In the genomic region with DNA sequence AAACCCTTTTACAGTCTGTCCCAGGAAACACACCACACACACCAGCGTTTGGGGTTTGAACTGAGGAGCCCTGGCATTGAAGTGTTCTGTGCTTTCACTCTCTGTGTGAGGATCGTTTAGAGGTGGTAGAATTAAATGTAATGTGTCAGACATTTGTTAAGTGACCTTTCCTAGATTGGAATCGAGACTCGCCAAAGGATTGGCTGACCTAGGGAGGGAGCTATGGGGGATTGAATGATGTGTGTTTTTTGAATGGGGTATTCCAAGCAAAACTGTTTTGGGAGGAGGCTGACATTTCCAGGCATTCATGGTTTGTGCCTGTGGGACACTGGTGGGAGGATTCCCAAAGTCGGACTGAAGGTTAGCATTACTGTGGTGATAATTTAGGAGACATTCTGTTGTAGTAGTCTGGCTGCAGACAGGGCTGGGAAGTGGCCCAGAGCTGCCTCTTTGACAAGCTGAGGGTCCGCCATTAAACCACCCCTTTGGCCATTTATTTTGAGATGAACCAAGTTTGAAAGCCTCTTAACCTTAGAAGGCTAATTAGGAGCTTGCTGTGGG, we compare ENCODE assay signal across 9 cellular contexts. TPM values are rescaled to one million over a fixed set of nuclear protein-coding genes. Genes with fewer than 3 reads are reported as not detected.
DNase-seq lines count a peak whose midpoint lies in the region; ATAC-seq and TF ChIP-seq lines count a peak whose summit lies in the region.
"Had no signal": no experiment of that assay in that cellular context is flagged by ENCODE, and none has a peak within 500 bp of the region (broad histone marks: within the 10 kb centered on the region; RNA-seq: fewer than 3 reads in every experiment).

No MANE protein-coding gene starts in this region.

- no peaks in the 10 kb centered on the region for H3K9me3 ChIP-seq in CD4-positive, alpha-beta memory T cell (ENCODE audit: control insufficient read depth in 1 of 2, low read length in 2 of 2)
- H3K9me3 ChIP-seq in fibroblast of lung (ENCODE audit: control insufficient read depth, insufficient read depth, low read depth, low read length) (no peaks in the 10 kb centered on the region), neuron (ENCODE audit: low read length) (no peaks in the 10 kb centered on the region)

- H3K27me3 ChIP-seq in CD4-positive, alpha-beta memory T cell (ENCODE audit: insufficient read depth, low read length) = no peaks in the 10 kb centered on the region
- H3K27me3 ChIP-seq in fibroblast of lung (ENCODE audit: control insufficient read depth, insufficient read depth, low read length) (no peaks in the 10 kb centered on the region), neuron (ENCODE audit: insufficient read depth, low read length) (no peaks in the 10 kb centered on the region)

- peaks cover 3 to 8% (median 6%) of the 10 kb centered on the region in 4 donors for H3K4me1 Mint-ChIP-seq in CD4-positive, alpha-beta memory T cell

- DNase-seq in CD4-positive, alpha-beta memory T cell = no peak
- DNase-seq in RKO (ENCODE audit: low spot score) (peak; percentile 32), fibroblast of lung (ENCODE audit: low read depth in 2 of 2) (peak; percentile 39 to 47), NCI-H510A treated with DMSO at 0.1 percent for 48 hours (lab: John Stamatoyannopoulos, UW) (no peak)
- DNase-seq in stimulated activated CD4-positive, alpha-beta T cell treated with anti-CD3 and anti-CD28 coated beads, Interleukin-4, amount 100 ng/mL, for 4 hours = no peak
- DNase-seq: erythroblast had no signal

- H3K36me3 ChIP-seq in CD4-positive, alpha-beta memory T cell (ENCODE audit: insufficient read depth, low read length) = no peaks in the 10 kb centered on the region
- H3K36me3 ChIP-seq in fibroblast of lung (ENCODE audit: control insufficient read depth, insufficient read depth, low read length) (no peaks in the 10 kb centered on the region), neuron (ENCODE audit: insufficient read depth, low read length) (no peaks in the 10 kb centered on the region)

- no peak overlapping the region for H3K27ac ChIP-seq in CD4-positive, alpha-beta memory T cell (ENCODE audit: low read depth, low read length)
- H3K27ac ChIP-seq in fibroblast of lung (ENCODE audit: insufficient read depth, low read length) = peak overlapping the region; percentile 80

- intact Hi-C loops in CD4-positive, alpha-beta memory T cell (cut with micrococcal nuclease) = no loop called here

- peaks cover 65% of the 10 kb centered on the region for H3K79me2 ChIP-seq in fibroblast of lung (ENCODE audit: control insufficient read depth, insufficient read depth, low read length)

- H4K20me1 ChIP-seq in fibroblast of lung (ENCODE audit: control insufficient read depth, extremely low read depth, insufficient read depth, low read length) = no peaks in the 10 kb centered on the region

- TF ChIP-seq CTCF in fibroblast of lung (conservative IDR thresholded peaks at IDR 0.05 in 1 of 2, IDR thresholded peaks at IDR 0.05 in 1 of 2; ENCODE audit: low read depth in 1 of 2, low read length in 2 of 2) = no peak

- peak overlapping the region; percentile 98 for H3K4me2 ChIP-seq in fibroblast of lung (ENCODE audit: extremely low read depth, insufficient read depth, low read length)

- no peak for ATAC-seq in GM19023 (IDR thresholded peaks at IDR 0.05; ENCODE audit: unreplicated experiment)
- ATAC-seq in GM18517 (IDR thresholded peaks at IDR 0.05; ENCODE audit: unreplicated experiment) = no peak

- H3K4me3 ChIP-seq in CD4-positive, alpha-beta memory T cell (ENCODE audit: low read length in 2 of 2) = no peak overlapping the region
- H3K4me3 ChIP-seq in fibroblast of lung (replicated peaks in 1 of 4; ENCODE audit: control extremely low read depth in 1 of 4, insufficient read depth in 1 of 4, low read depth in 3 of 4, low read length in 4 of 4) (peak overlapping the region; percentile 80 to 93 (median 84)), neuron (ENCODE audit: low read length) (peak overlapping the region; percentile 88)

- H3K4me3 Mint-ChIP-seq in CD4-positive, alpha-beta memory T cell = peak overlapping the region in 6 of 8 donors; percentile 0 to 82 (median 14)

- H3K4me1 ChIP-seq in CD4-positive, alpha-beta memory T cell (ENCODE audit: insufficient read depth, low read length) = peaks cover 9% of the 10 kb centered on the region
- H3K4me1 ChIP-seq in fibroblast of lung (ENCODE audit: control insufficient read depth, extremely low read depth, insufficient read depth, low read length) = peaks cover 23% of the 10 kb centered on the region
- H3K4me1 ChIP-seq in neuron (ENCODE audit: insufficient read depth, low read length) = peaks cover 16% of the 10 kb centered on the region

- H2AFZ ChIP-seq in fibroblast of lung (ENCODE audit: low read length) = no peak overlapping the region
- H2AFZ ChIP-seq in neuron (ENCODE audit: low read depth, low read length) = peak overlapping the region; percentile 92

- H3K36me3 Mint-ChIP-seq in CD4-positive, alpha-beta memory T cell = no peaks in the 10 kb centered on the region

- peaks cover 17 to 19% of the 10 kb centered on the region in 2 donors for H3K27me3 Mint-ChIP-seq in CD4-positive, alpha-beta memory T cell

- CTCF ChIA-PET in CD4-positive, alpha-beta memory T cell (lab: Charles Lee; ENCODE audit: partially characterized antibody) = no interaction called here

- H3K9ac ChIP-seq in fibroblast of lung (ENCODE audit: insufficient read depth, low read length) = peak overlapping the region; percentile 90

- peaks cover 0 to 8% (median 4%) of the 10 kb centered on the region in 8 donors for H3K9me3 Mint-ChIP-seq in CD4-positive, alpha-beta memory T cell

- POLR2A ChIA-PET in CD4-positive, alpha-beta memory T cell (lab: Charles Lee; ENCODE audit: partially characterized antibody) = interaction anchor here (1.2 kb wide), 1 partner anchor 185 kb away, joined by 3 read pairs; no protein-coding TSS in a partner anchor

- H3K27ac Mint-ChIP-seq in CD4-positive, alpha-beta memory T cell = no peak overlapping the region

RNA-seq across cellular contexts. Expression of gene MYO1B, which starts 1.7 kb away (rescaled TPM):
- under 1 TPM; 0.12 to 0.14 TPM for total RNA-seq in CD4-positive, alpha-beta memory T cell
- polyA plus RNA-seq in CD4-positive, alpha-beta memory T cell = under 1 TPM; 0.20 to 0.38 TPM
- total RNA-seq in fibroblast of lung = 113 and 151 TPM in 2 replicates
- 91.0 and 194 TPM in 2 replicates for polyA plus RNA-seq in fibroblast of lung
- polyA plus RNA-seq in fibroblast of lung (2012) = 62.6 and 130 TPM in 2 replicates
- polyA minus RNA-seq in fibroblast of lung (ENCODE audit: low replicate concordance) = 51.0 and 65.5 TPM in 2 replicates

Comparison
In these comparisons a context has a peak if more than half of its experiments do, and no peak if none do; other contexts are left out.
1. DNase-seq: peak in RKO (single experiment) and fibroblast of lung (2 of 2); none in CD4-positive, alpha-beta memory T cell (0 of 5), stimulated activated CD4-positive, alpha-beta T cell treated with anti-CD3 and anti-CD28 coated beads, Interleukin-4, amount 100 ng/mL, for 4 hours (0 of 2) and NCI-H510A treated with DMSO at 0.1 percent for 48 hours (single experiment).
2. H3K4me3 ChIP-seq: peak in fibroblast of lung (4 of 4) and neuron (single experiment); none in CD4-positive, alpha-beta memory T cell (0 of 2).
3. RNA of gene MYO1B, which starts 1.7 kb away (total RNA-seq): 113 to 151 TPM in fibroblast of lung; 0.12 to 0.14 TPM in CD4-positive, alpha-beta memory T cell; every median in the first group is over 100 times any median in the second.